Comparison of ENCODE assay signal across 15 cellular contexts in genomic region chr14:55536208-55536708, GRCh38. TPM values are rescaled to one million over a fixed set of nuclear protein-coding genes. Genes with fewer than 3 reads are reported as not detected.
DNase-seq lines count a peak whose midpoint lies in the region; ATAC-seq, FAIRE-seq and TF ChIP-seq lines count a peak whose summit lies in the region.
"Had no signal": no experiment of that assay in that cellular context is flagged by ENCODE, and none has a peak within 500 bp of the region (broad histone marks: within the 10 kb centered on the region; RNA-seq: fewer than 3 reads in every experiment).

No MANE protein-coding gene starts in this region.

- no peaks in the 10 kb centered on the region for H3K36me3 Mint-ChIP-seq in CD14-positive monocyte
- H3K36me3 Mint-ChIP-seq: CD4-positive, alpha-beta memory T cell had no signal

- no peaks in the 10 kb centered on the region for H3K9me2 ChIP-seq in PC-3 (replicated peaks; ENCODE audit: low read length)

- H4K20me1 ChIP-seq in PC-3 (ENCODE audit: low read length), result no peaks in the 10 kb centered on the region

- BruUV-seq in PC-3 (replicated peaks; lab: Mats Ljungman, UMichigan), result no TSS peak

- peaks cover 0 to 8% (median 2%) of the 10 kb centered on the region in 7 donors for H3K9me3 Mint-ChIP-seq in CD14-positive monocyte

- no peaks in the 10 kb centered on the region for H3K27me3 ChIP-seq in PC-3 (ENCODE audit: low read length)
- H3K27me3 ChIP-seq: MG63 had no signal

- H3K9me3 ChIP-seq in PC-3 (ENCODE audit: low read length), result no peaks in the 10 kb centered on the region
- H3K9me3 ChIP-seq: MG63 had no signal

- H3K4me1 Mint-ChIP-seq in CD14-positive monocyte, result no peaks in the 10 kb centered on the region
- H3K4me1 Mint-ChIP-seq: B cell; CD4-positive, alpha-beta memory T cell; GM23338 had no signal

- CTCF ChIA-PET in PC-3 (lab: Charles Lee) (no interaction called here), HEK293T (lab: Yijun Ruan, JAX) (interaction anchor here (0.6 kb wide), 1 partner anchor 90 kb away, joined by 3 read pairs; no protein-coding TSS in a partner anchor)

- H3K4me2 ChIP-seq in PC-3 (ENCODE audit: low read length), result peak overlapping the region; percentile 23
- H3K4me2 ChIP-seq: GM23338 had no signal

- peak; percentile 9 for ATAC-seq in PC-3
- ATAC-seq: GM23338 had no signal

- intact Hi-C loops in PC-3 (cut with micrococcal nuclease), result no loop called here
- intact Hi-C loops in CD14-positive monocyte (cut with micrococcal nuclease), result no loop called here

- peaks cover 26% of the 10 kb centered on the region for H3K4me1 ChIP-seq in PC-3 (ENCODE audit: insufficient read depth, low read length)

- H3K9ac ChIP-seq in PC-3 (ENCODE audit: low read length), result no peak overlapping the region

- DNase-seq in GM19239 (ENCODE audit: insufficient read length, low spot score) (no peak), PC-3 (peak; percentile 43), epithelial cell of esophagus (ENCODE audit: low read depth) (peak; percentile 47), renal cortical epithelial cell (ENCODE audit: low read depth) (peak; percentile 80), HEK293T (ENCODE audit: extremely low spot score) (no peak), CD14-positive monocyte (ENCODE audit: low spot score) (no peak), NCI-H128 (lab: John Stamatoyannopoulos, UW; ENCODE audit: unreplicated experiment) (no peak)
- DNase-seq: CD4-positive, alpha-beta memory T cell; KBM-7; MG63; NCI-H1105 treated with DMSO at 0.1 percent for 48 hours; NCI-H2081 treated with DMSO at 0.1 percent for 48 hours; NCI-H69 had no signal

- H3K4me3 Mint-ChIP-seq in CD14-positive monocyte, result no peak overlapping the region
- H3K4me3 Mint-ChIP-seq: B cell; CD4-positive, alpha-beta memory T cell; GM23338 had no signal

- H3K79me2 ChIP-seq in PC-3 (ENCODE audit: low read length), result no peaks in the 10 kb centered on the region

- H3K27me3 Mint-ChIP-seq in CD14-positive monocyte (ENCODE audit: low read depth in 3 of 3), result peaks cover 0 to 2% (median 0%) of the 10 kb centered on the region in 3 donors
- H3K27me3 Mint-ChIP-seq: B cell; CD4-positive, alpha-beta memory T cell had no signal

- no peak overlapping the region for H2AFZ ChIP-seq in PC-3 (ENCODE audit: low read length)
- H2AFZ ChIP-seq: GM23338 had no signal

- no peak overlapping the region for H3K4me3 ChIP-seq in PC-3 (ENCODE audit: low read length)
- H3K4me3 ChIP-seq in epithelial cell of esophagus (ENCODE audit: low read length), result no peak overlapping the region
- H3K4me3 ChIP-seq: GM23338, MG63 had no signal

- H3F3A ChIP-seq in PC-3 (ENCODE audit: low read length, unreplicated experiment), result peaks cover 7% of the 10 kb centered on the region

- H3K27ac ChIP-seq in PC-3 (ENCODE audit: low read length), result peak overlapping the region; percentile 9

- H3K36me3 ChIP-seq in PC-3 (ENCODE audit: low read depth, low read length), result no peaks in the 10 kb centered on the region
- H3K36me3 ChIP-seq: MG63 had no signal

- H3K27ac Mint-ChIP-seq in CD14-positive monocyte, result no peak overlapping the region
- H3K27ac Mint-ChIP-seq: B cell; CD4-positive, alpha-beta memory T cell; GM23338 had no signal

- TF ChIP-seq CTCF in PC-3 (conservative IDR thresholded peaks at IDR 0.05; ENCODE audit: low read depth, low read length), result no peak
- TF ChIP-seq CTCF in epithelial cell of esophagus (IDR thresholded peaks at IDR 0.05; ENCODE audit: insufficient read depth, low read depth, low read length, missing control alignments), result no peak
- TF ChIP-seq CTCF in CD14-positive monocyte (IDR thresholded peaks at IDR 0.05), result no peak

- POLR2A ChIA-PET in PC-3 (lab: Charles Lee; ENCODE audit: unreplicated experiment), result no interaction called here
- POLR2A ChIA-PET in HEK293T (lab: Yijun Ruan, JAX), result no interaction called here

- peak; percentile 59 for FAIRE-seq in GM19239 (lab: Jason Lieb, UNC)

TF ChIP-seq in HEK293T, 16 proteins besides CTCF, POLR2A, EP300 and RAD21:
- TF ChIP-seq FOXK2 (IDR thresholded peaks at IDR 0.05) (no peak), HDGF (IDR thresholded peaks at IDR 0.05; ENCODE audit: borderline replicate concordance) (no peak), ZNF384 (IDR thresholded peaks at IDR 0.05) (no peak), FOXM1 (IDR thresholded peaks at IDR 0.05; ENCODE audit: borderline replicate concordance) (no peak), L3MBTL2 (conservative IDR thresholded peaks at IDR 0.05) (no peak), LEF1 (IDR thresholded peaks at IDR 0.05; ENCODE audit: borderline replicate concordance) (no peak)
TF ChIP-seq in HEK293T: peak in this region for 0.

RNA-seq across cellular contexts. Expression of gene KTN1, which starts 43.7 kb away (rescaled TPM):
- total RNA-seq in PC-3 (2014; rRNA removed), result 249 and 251 TPM in 2 replicates
- total RNA-seq in renal cortical epithelial cell, result 208 and 317 TPM in 2 replicates
- 10 to 100 TPM in 1 of 2 donors, 1 to 10 TPM in 1; 4.6 to 17.9 TPM for polyA plus RNA-seq in CD14-positive monocyte

Comparison
In these comparisons a context has a peak if more than half of its experiments do, and no peak if none do; other contexts are left out.
1. DNase-seq: peak in PC-3 (single experiment), epithelial cell of esophagus (single experiment) and renal cortical epithelial cell (single experiment); none in GM19239 (single experiment), HEK293T (single experiment), CD14-positive monocyte (single experiment) and NCI-H128 (single experiment).